Comparison of ENCODE assay signal across 2 cellular contexts in genomic region chr10:22322663-22323160, GRCh38.
TF ChIP-seq lines count a peak whose summit lies in the region.

No MANE protein-coding gene starts in this region.

TF ChIP-seq in SK-N-SH, 30 proteins besides CTCF, POLR2A, EP300 and RAD21:
- TF ChIP-seq TAF1 (IDR thresholded peaks at IDR 0.05; ENCODE audit: borderline replicate concordance, low read depth, low read length) = no peak
- 0 out of 2 replicates have a peak, but pooled peaks have one; percentile 3 for TF ChIP-seq MXI1 (IDR thresholded peaks at IDR 0.05; ENCODE audit: low read depth, low read length)
- TF ChIP-seq YY1 (IDR thresholded peaks at IDR 0.05; ENCODE audit: low read depth) = no peak
- TF ChIP-seq, protein P1, sequence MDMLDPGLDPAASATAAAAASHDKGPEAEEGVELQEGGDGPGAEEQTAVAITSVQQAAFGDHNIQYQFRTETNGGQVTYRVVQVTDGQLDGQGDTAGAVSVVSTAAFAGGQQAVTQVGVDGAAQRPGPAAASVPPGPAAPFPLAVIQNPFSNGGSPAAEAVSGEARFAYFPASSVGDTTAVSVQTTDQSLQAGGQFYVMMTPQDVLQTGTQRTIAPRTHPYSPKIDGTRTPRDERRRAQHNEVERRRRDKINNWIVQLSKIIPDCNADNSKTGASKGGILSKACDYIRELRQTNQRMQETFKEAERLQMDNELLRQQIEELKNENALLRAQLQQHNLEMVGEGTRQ (IDR thresholded peaks at IDR 0.05; ENCODE audit: borderline replicate concordance, low read depth, low read length) = no peak

TF ChIP-seq in SK-N-SH treated with all-trans-retinoic acid at 6 μM for 48 hours, 23 proteins besides CTCF, POLR2A, EP300 and RAD21:
- TF ChIP-seq POU6F1 (CRISPR knock-in tag; IDR thresholded peaks at IDR 0.05; ENCODE audit: borderline replicate concordance, low read depth) = no peak
- TF ChIP-seq ESRRG (CRISPR knock-in tag; IDR thresholded peaks at IDR 0.05) = no peak
- no peak for TF ChIP-seq TOX (CRISPR knock-in tag; IDR thresholded peaks at IDR 0.05; ENCODE audit: borderline replicate concordance)
- TF ChIP-seq ZFP3 (CRISPR knock-in tag; IDR thresholded peaks at IDR 0.05) = no peak
- TF ChIP-seq ARNTL (CRISPR knock-in tag; IDR thresholded peaks at IDR 0.05; ENCODE audit: borderline replicate concordance, low read depth) = no peak
- TF ChIP-seq CSDC2 (CRISPR knock-in tag; IDR thresholded peaks at IDR 0.05) = no peak
- TF ChIP-seq, protein P2, sequence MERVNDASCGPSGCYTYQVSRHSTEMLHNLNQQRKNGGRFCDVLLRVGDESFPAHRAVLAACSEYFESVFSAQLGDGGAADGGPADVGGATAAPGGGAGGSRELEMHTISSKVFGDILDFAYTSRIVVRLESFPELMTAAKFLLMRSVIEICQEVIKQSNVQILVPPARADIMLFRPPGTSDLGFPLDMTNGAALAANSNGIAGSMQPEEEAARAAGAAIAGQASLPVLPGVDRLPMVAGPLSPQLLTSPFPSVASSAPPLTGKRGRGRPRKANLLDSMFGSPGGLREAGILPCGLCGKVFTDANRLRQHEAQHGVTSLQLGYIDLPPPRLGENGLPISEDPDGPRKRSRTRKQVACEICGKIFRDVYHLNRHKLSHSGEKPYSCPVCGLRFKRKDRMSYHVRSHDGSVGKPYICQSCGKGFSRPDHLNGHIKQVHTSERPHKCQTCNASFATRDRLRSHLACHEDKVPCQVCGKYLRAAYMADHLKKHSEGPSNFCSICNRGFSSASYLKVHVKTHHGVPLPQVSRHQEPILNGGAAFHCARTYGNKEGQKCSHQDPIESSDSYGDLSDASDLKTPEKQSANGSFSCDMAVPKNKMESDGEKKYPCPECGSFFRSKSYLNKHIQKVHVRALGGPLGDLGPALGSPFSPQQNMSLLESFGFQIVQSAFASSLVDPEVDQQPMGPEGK (CRISPR knock-in tag; IDR thresholded peaks at IDR 0.05; ENCODE audit: borderline replicate concordance) = no peak
- TF ChIP-seq ZNF70 (CRISPR knock-in tag; IDR thresholded peaks at IDR 0.05) = no peak
- no peak for TF ChIP-seq RARB (CRISPR knock-in tag; IDR thresholded peaks at IDR 0.05)
- TF ChIP-seq OSR1 (CRISPR knock-in tag; IDR thresholded peaks at IDR 0.05) = no peak
- TF ChIP-seq ZFP30 (CRISPR knock-in tag; IDR thresholded peaks at IDR 0.05) = no peak
- TF ChIP-seq PPARA (CRISPR knock-in tag; IDR thresholded peaks at IDR 0.05; ENCODE audit: borderline replicate concordance) = no peak
